ENCODE assay signal across 16 cellular contexts in genomic region chr10:71369602-71370001, GRCh38. TPM values are rescaled to one million over a fixed set of nuclear protein-coding genes. Genes with fewer than 3 reads are reported as not detected.
DNase-seq lines count a peak whose midpoint lies in the region; TF ChIP-seq lines count a peak whose summit lies in the region.
"Had no signal": no experiment of that assay in that cellular context is flagged by ENCODE, and none has a peak within 500 bp of the region (broad histone marks: within the 10 kb centered on the region; RNA-seq: fewer than 3 reads in every experiment).

No MANE protein-coding gene starts in this region.

- peak overlapping the region; percentile 95 for H3K27ac ChIP-seq in WERI-Rb-1
- H3K27ac ChIP-seq in cingulate gyrus (ENCODE audit: low read depth, low read length): peak overlapping the region; percentile 19
- H3K27ac ChIP-seq: GM23248 had no signal

- no peak overlapping the region for H3K4me3 Mint-ChIP-seq in activated CD4-positive, alpha-beta T cell treated with anti-CD3 and anti-CD28 coated beads, Interleukin-2, amount 10 ng/mL, durations not matched to agents 7 days and 5 days
- H3K4me3 Mint-ChIP-seq: CD4-positive, CD25-positive, alpha-beta regulatory T cell; CD8-positive, alpha-beta T cell; H9 had no signal

- intact Hi-C loops in posterior vena cava (cut with DNase I): no loop called here

- H3K9me3 Mint-ChIP-seq in activated CD4-positive, alpha-beta T cell treated with anti-CD3 and anti-CD28 coated beads, Interleukin-2, amount 10 ng/mL, durations not matched to agents 7 days and 5 days: no peaks in the 10 kb centered on the region
- H3K9me3 Mint-ChIP-seq: CD4-positive, CD25-positive, alpha-beta regulatory T cell; CD8-positive, alpha-beta T cell; H9 had no signal

- peaks cover 5% of the 10 kb centered on the region for H3K27me3 Mint-ChIP-seq in activated CD4-positive, alpha-beta T cell treated with anti-CD3 and anti-CD28 coated beads, Interleukin-2, amount 10 ng/mL, durations not matched to agents 7 days and 5 days

- no peak overlapping the region for H3K27ac Mint-ChIP-seq in activated CD4-positive, alpha-beta T cell treated with anti-CD3 and anti-CD28 coated beads, Interleukin-2, amount 10 ng/mL, durations not matched to agents 7 days and 5 days
- H3K27ac Mint-ChIP-seq: CD8-positive, alpha-beta T cell; H9 had no signal

- POLR2A ChIA-PET in activated CD4-positive, alpha-beta T cell treated with anti-CD3 and anti-CD28 coated beads, Interleukin-2, amount 10 ng/mL, durations not matched to agents 7 days and 5 days (lab: Charles Lee): no interaction called here

- no peaks in the 10 kb centered on the region for H3K9me3 ChIP-seq in WERI-Rb-1 (ENCODE audit: severe bottlenecking)
- H3K9me3 ChIP-seq: Caco-2 had no signal

- no peak for TF ChIP-seq CTCF in WERI-Rb-1 (IDR thresholded peaks at IDR 0.05; ENCODE audit: low read depth, low read length)

- H3K36me3 Mint-ChIP-seq in activated CD4-positive, alpha-beta T cell treated with anti-CD3 and anti-CD28 coated beads, Interleukin-2, amount 10 ng/mL, durations not matched to agents 7 days and 5 days (ENCODE audit: low read depth): no peaks in the 10 kb centered on the region
- H3K36me3 Mint-ChIP-seq: CD4-positive, CD25-positive, alpha-beta regulatory T cell had no signal

- CTCF ChIA-PET in activated CD4-positive, alpha-beta T cell treated with anti-CD3 and anti-CD28 coated beads, Interleukin-2, amount 10 ng/mL, durations not matched to agents 7 days and 5 days (lab: Charles Lee): interaction anchor here (0.9 to 1.2 kb wide), 2 partner anchors 32 to 200 kb away, joined by 3 read pairs; no protein-coding TSS in a partner anchor

- no peak overlapping the region for H3K4me3 ChIP-seq in WERI-Rb-1 (ENCODE audit: low read depth, low read length)
- H3K4me3 ChIP-seq: GM12878, GM23248 had no signal

- DNase-seq in WERI-Rb-1 (no peak), posterior vena cava (ENCODE audit: low spot score) (peak; percentile 40), DMS 273 treated with DMSO at 0.1 percent for 48 hours (lab: John Stamatoyannopoulos, UW) (no peak)
- no peak for DNase-seq in activated CD4-positive, alpha-beta T cell treated with anti-CD3 and anti-CD28 coated beads, Interleukin-2, amount 10 ng/mL, durations not matched to agents 7 days and 5 days
- DNase-seq in activated CD4-positive, alpha-beta T cell treated with anti-CD3 and anti-CD28 coated beads, Interleukin-2, amount 50 U/mL, for 4 hours: no peak
- DNase-seq: C1 segment of cervical spinal cord; Caco-2; CD4-positive, CD25-positive, alpha-beta regulatory T cell; CD8-positive, alpha-beta T cell; DMS79; EL; GDM1; GM23248; H9 had no signal

- H3K36me3 ChIP-seq in WERI-Rb-1: peaks cover 22% of the 10 kb centered on the region

- no peaks in the 10 kb centered on the region for H3K27me3 ChIP-seq in WERI-Rb-1 (ENCODE audit: insufficient read depth, low read depth, severe bottlenecking)

- no peaks in the 10 kb centered on the region for H3K4me1 Mint-ChIP-seq in activated CD4-positive, alpha-beta T cell treated with anti-CD3 and anti-CD28 coated beads, Interleukin-2, amount 10 ng/mL, durations not matched to agents 7 days and 5 days

RNA-seq across cellular contexts. Expression of gene CDH23, which starts 27.1 kb away (rescaled TPM):
- 10 to 100 TPM; 24.5 to 43.0 TPM for total RNA-seq in posterior vena cava
- 1 to 10 TPM; 4.0 to 4.5 TPM for total RNA-seq in activated CD4-positive, alpha-beta T cell treated with anti-CD3 and anti-CD28 coated beads, Interleukin-2, amount 10 ng/mL, durations not matched to agents 7 days and 5 days
- total RNA-seq: GM23248 had no signal

RNA-seq across cellular contexts. Expression of gene SLC29A3, which starts 50.5 kb away (rescaled TPM):
- 1 to 10 TPM; 3.5 to 6.2 TPM for total RNA-seq in posterior vena cava
- total RNA-seq in activated CD4-positive, alpha-beta T cell treated with anti-CD3 and anti-CD28 coated beads, Interleukin-2, amount 10 ng/mL, durations not matched to agents 7 days and 5 days: 1 to 10 TPM; 2.4 to 3.4 TPM

Comparison
In these comparisons a context has a peak if more than half of its experiments do, and no peak if none do; other contexts are left out.
1. RNA of gene CDH23, which starts 27.1 kb away (total RNA-seq): 24.5 to 43.0 TPM in posterior vena cava; 4.0 to 4.5 TPM in activated CD4-positive, alpha-beta T cell treated with anti-CD3 and anti-CD28 coated beads, Interleukin-2, amount 10 ng/mL, durations not matched to agents 7 days and 5 days; every median in the first group is over 4 times any median in the second.